ENCODE assay signal across 11 cellular contexts in genomic region chr3:188286087-188286513, GRCh38.
DNase-seq lines count a peak whose midpoint lies in the region; ATAC-seq and TF ChIP-seq lines count a peak whose summit lies in the region.
"Had no signal": no experiment of that assay in that cellular context is flagged by ENCODE, and none has a peak within 500 bp of the region (broad histone marks: within the 10 kb centered on the region; RNA-seq: fewer than 3 reads in every experiment).

No MANE protein-coding gene starts in this region.

- no peaks in the 10 kb centered on the region for H3K4me1 ChIP-seq in colonic mucosa

- H3K4me1 Mint-ChIP-seq in stimulated activated naive CD8-positive, alpha-beta T cell treated with anti-CD3 and anti-CD28 coated beads, Interleukin-15, Interleukin-2, amounts not matched to agents 100 ng/mL and 50 ng/mL, for 24 hours (ENCODE audit: low read depth), result peaks cover 55% of the 10 kb centered on the region
- H3K4me1 Mint-ChIP-seq in memory B cell, result peaks cover 31% of the 10 kb centered on the region

- H3K4me3 Mint-ChIP-seq in stimulated activated naive CD8-positive, alpha-beta T cell treated with anti-CD3 and anti-CD28 coated beads, Interleukin-15, Interleukin-2, amounts not matched to agents 100 ng/mL and 50 ng/mL, for 24 hours, result peak overlapping the region; percentile 12
- no peak overlapping the region for H3K4me3 Mint-ChIP-seq in memory B cell

- no peak for DNase-seq in stimulated activated naive CD8-positive, alpha-beta T cell treated with anti-CD3 and anti-CD28 coated beads, Interleukin-15, Interleukin-2, amounts not matched to agents 100 U/mL and 50 U/mL, for 24 hours
- DNase-seq in colonic mucosa, result no peak
- no peak for DNase-seq in memory B cell (ENCODE audit: low spot score in 2 of 2)
- DNase-seq in activated gamma-delta T cell (lab: John Stamatoyannopoulos, UW), result no peak
- no peak for DNase-seq in T-helper 1 cell
- DNase-seq in OCI-M1 (lab: John Stamatoyannopoulos, UW), result no peak
- DNase-seq in dorsolateral prefrontal cortex, result no peak
- DNase-seq: activated CD4-positive, alpha-beta T cell treated with anti-CD3 and anti-CD28 coated beads for 4 hours; DMS 273 treated with DMSO at 0.1 percent for 48 hours; NCI-H2107 had no signal

- H3K27ac Mint-ChIP-seq in stimulated activated naive CD8-positive, alpha-beta T cell treated with anti-CD3 and anti-CD28 coated beads, Interleukin-15, Interleukin-2, amounts not matched to agents 100 ng/mL and 50 ng/mL, for 24 hours, result peak overlapping the region; percentile 26
- H3K27ac Mint-ChIP-seq in memory B cell, result peak overlapping the region; percentile 63

- H3K27me3 ChIP-seq in colonic mucosa (no peaks in the 10 kb centered on the region), dorsolateral prefrontal cortex (no peaks in the 10 kb centered on the region)

- H3K4me3 ChIP-seq in colonic mucosa (no peak overlapping the region), dorsolateral prefrontal cortex (no peak overlapping the region)

- peaks cover 11% of the 10 kb centered on the region for H3K36me3 Mint-ChIP-seq in stimulated activated naive CD8-positive, alpha-beta T cell treated with anti-CD3 and anti-CD28 coated beads, Interleukin-15, Interleukin-2, amounts not matched to agents 100 ng/mL and 50 ng/mL, for 24 hours (ENCODE audit: low read depth)
- H3K36me3 Mint-ChIP-seq in memory B cell, result peaks cover 13% of the 10 kb centered on the region

- no peak overlapping the region for H3K9ac ChIP-seq in colonic mucosa (ENCODE audit: low read depth in 2 of 2, low read length in 2 of 2)

- ATAC-seq in stimulated activated naive CD8-positive, alpha-beta T cell treated with anti-CD3 and anti-CD28 coated beads, Interleukin-15, Interleukin-2, amounts not matched to agents 100 U/mL and 50 U/mL, for 24 hours, result no peak
- no peak for ATAC-seq in memory B cell (ENCODE audit: low read depth)

- H3K9me3 Mint-ChIP-seq in stimulated activated naive CD8-positive, alpha-beta T cell treated with anti-CD3 and anti-CD28 coated beads, Interleukin-15, Interleukin-2, amounts not matched to agents 100 ng/mL and 50 ng/mL, for 24 hours, result no peaks in the 10 kb centered on the region
- H3K9me3 Mint-ChIP-seq in memory B cell, result no peaks in the 10 kb centered on the region

- TF ChIP-seq CTCF in colonic mucosa (IDR thresholded peaks at IDR 0.05), result no peak
- TF ChIP-seq CTCF in dorsolateral prefrontal cortex (IDR thresholded peaks at IDR 0.05 in 54 of 56, conservative IDR thresholded peaks at IDR 0.05 in 2 of 56; ENCODE audit: low read depth in 1 of 56, partially characterized antibody in 56 of 56), result no peak

- no peaks in the 10 kb centered on the region for H3K27me3 Mint-ChIP-seq in stimulated activated naive CD8-positive, alpha-beta T cell treated with anti-CD3 and anti-CD28 coated beads, Interleukin-15, Interleukin-2, amounts not matched to agents 100 ng/mL and 50 ng/mL, for 24 hours
- H3K27me3 Mint-ChIP-seq in memory B cell, result no peaks in the 10 kb centered on the region

- H3K36me3 ChIP-seq in colonic mucosa, result no peaks in the 10 kb centered on the region

- no peaks in the 10 kb centered on the region for H3K9me3 ChIP-seq in colonic mucosa

- intact Hi-C loops in colonic mucosa (cut with DNase I), result no loop called here
- intact Hi-C loops in dorsolateral prefrontal cortex (cut with DNase I), result no loop called here

- H3K27ac ChIP-seq in colonic mucosa, result peak overlapping the region; percentile 49
- peak overlapping the region in 3 of 59 donors; percentile 6 to 15 (median 15) for H3K27ac ChIP-seq in dorsolateral prefrontal cortex
